14 cellular contexts compared by ENCODE assay signal in the genomic region with DNA sequence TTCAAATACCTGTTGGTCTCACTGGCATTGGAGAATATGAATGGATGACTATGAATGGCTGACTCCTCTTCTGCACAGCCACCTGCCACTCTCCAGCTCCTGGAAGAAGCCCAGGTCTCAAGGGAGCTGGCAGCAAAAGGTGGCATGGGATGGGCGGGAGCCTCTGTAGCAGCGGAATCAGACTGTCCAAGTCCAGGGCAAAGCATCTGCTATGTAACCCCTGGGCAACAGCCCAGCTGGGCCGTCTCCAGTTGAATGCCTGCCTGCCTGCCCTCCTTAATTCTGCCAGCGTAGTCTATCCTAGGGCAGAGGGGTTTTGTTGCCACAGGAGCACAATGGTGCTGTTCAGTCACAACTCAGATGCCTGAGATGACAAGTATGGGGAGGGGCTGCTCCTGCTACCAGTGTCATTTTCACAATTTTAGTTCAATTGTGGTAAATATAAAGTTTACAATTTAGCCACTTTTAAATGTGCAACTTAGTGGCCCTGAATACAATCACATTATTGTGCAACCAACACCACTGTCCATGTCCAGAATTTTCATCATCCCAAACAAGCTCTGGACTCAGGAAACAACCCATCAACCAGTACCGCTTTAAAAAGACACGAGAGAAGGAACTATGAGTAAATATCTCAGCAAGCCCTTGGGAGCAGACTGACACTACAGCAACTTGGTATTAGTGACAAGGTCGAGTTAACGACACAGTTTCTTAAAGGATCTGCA.
DNase-seq lines count a peak whose midpoint lies in the region; ATAC-seq, FAIRE-seq and TF ChIP-seq lines count a peak whose summit lies in the region.
"Had no signal": no experiment of that assay in that cellular context is flagged by ENCODE, and none has a peak within 500 bp of the region (broad histone marks: within the 10 kb centered on the region; RNA-seq: fewer than 3 reads in every experiment).

No MANE protein-coding gene starts in this region.

- H3K4me2 ChIP-seq in H9 (ENCODE audit: insufficient read depth, insufficient read length, low read length) = no peak overlapping the region

- peaks cover 5% of the 10 kb centered on the region for H3K27me3 Mint-ChIP-seq in activated naive CD8-positive, alpha-beta T cell treated with anti-CD3 and anti-CD28 coated beads, Interleukin-2, amount 50 U/mL, for 24 hours
- H3K27me3 Mint-ChIP-seq in H9 (ENCODE audit: low read depth) (peaks cover 2% of the 10 kb centered on the region; the same call in 1 of the 2 replicates), HFFc6 (ENCODE audit: insufficient read depth) (no peaks in the 10 kb centered on the region; the same call in none of the 2 replicates)

- no peak overlapping the region for H3K4me3 Mint-ChIP-seq in activated naive CD8-positive, alpha-beta T cell treated with anti-CD3 and anti-CD28 coated beads, Interleukin-2, amount 50 U/mL, for 24 hours
- no peak overlapping the region for H3K4me3 Mint-ChIP-seq in H9
- H3K4me3 Mint-ChIP-seq in HFFc6 = no peak overlapping the region
- H3K4me3 Mint-ChIP-seq: activated naive CD8-positive, alpha-beta T cell treated with anti-CD3 and anti-CD28 coated beads for 36 hours; stimulated activated effector memory CD8-positive, alpha-beta T cell treated with anti-CD3 and anti-CD28 coated beads, Interleukin-12 subunit alpha, Interleukin-12 subunit beta, amount 100 ng/mL, for 72 hours had no signal

- H3K27ac ChIP-seq in pancreas (no peak overlapping the region), H9 (ENCODE audit: insufficient read length, low read depth, low read length) (no peak overlapping the region)
- H3K27ac ChIP-seq: RWPE1 had no signal

- H3K27ac Mint-ChIP-seq in activated naive CD8-positive, alpha-beta T cell treated with anti-CD3 and anti-CD28 coated beads, Interleukin-2, amount 50 U/mL, for 24 hours = no peak overlapping the region
- H3K27ac Mint-ChIP-seq in H9 (no peak overlapping the region), HFFc6 (no peak overlapping the region)
- no peak overlapping the region for H3K27ac Mint-ChIP-seq in activated naive CD4-positive, alpha-beta T cell treated with anti-CD3 and anti-CD28 coated beads, Interleukin-2, amount 50 U/mL, for 72 hours
- H3K27ac Mint-ChIP-seq: activated naive CD8-positive, alpha-beta T cell treated with anti-CD3 and anti-CD28 coated beads for 36 hours; stimulated activated effector memory CD8-positive, alpha-beta T cell treated with anti-CD3 and anti-CD28 coated beads, Interleukin-12 subunit alpha, Interleukin-12 subunit beta, amount 100 ng/mL, for 72 hours had no signal

- H3K9me3 Mint-ChIP-seq in activated naive CD8-positive, alpha-beta T cell treated with anti-CD3 and anti-CD28 coated beads, Interleukin-2, amount 50 U/mL, for 24 hours = no peaks in the 10 kb centered on the region
- H3K9me3 Mint-ChIP-seq in H9 = no peaks in the 10 kb centered on the region
- no peaks in the 10 kb centered on the region; the same call in 1 of the 2 replicates for H3K9me3 Mint-ChIP-seq in HFFc6
- no peaks in the 10 kb centered on the region for H3K9me3 Mint-ChIP-seq in activated naive CD4-positive, alpha-beta T cell treated with anti-CD3 and anti-CD28 coated beads, Interleukin-2, amount 50 U/mL, for 72 hours
- H3K9me3 Mint-ChIP-seq: activated naive CD8-positive, alpha-beta T cell treated with anti-CD3 and anti-CD28 coated beads for 36 hours; stimulated activated effector memory CD8-positive, alpha-beta T cell treated with anti-CD3 and anti-CD28 coated beads, Interleukin-12 subunit alpha, Interleukin-12 subunit beta, amount 100 ng/mL, for 72 hours had no signal

- H2BK5ac ChIP-seq in H9 (ENCODE audit: insufficient read length, low read length) = no peak overlapping the region

- H3K23me2 ChIP-seq in H9 (ENCODE audit: insufficient read length, low read depth, low read length, poor library complexity, severe bottlenecking) = no peaks in the 10 kb centered on the region

- H3K4me1 Mint-ChIP-seq in activated naive CD8-positive, alpha-beta T cell treated with anti-CD3 and anti-CD28 coated beads, Interleukin-2, amount 50 U/mL, for 24 hours = peaks cover 4% of the 10 kb centered on the region
- H3K4me1 Mint-ChIP-seq in H9 = peaks cover 2 to 22% of the 10 kb centered on the region in 2 experiments; a peak in 3 of 4 replicates
- no peaks in the 10 kb centered on the region for H3K4me1 Mint-ChIP-seq in HFFc6 (ENCODE audit: low read depth)
- H3K4me1 Mint-ChIP-seq: stimulated activated effector memory CD8-positive, alpha-beta T cell treated with anti-CD3 and anti-CD28 coated beads, Interleukin-12 subunit alpha, Interleukin-12 subunit beta, amount 100 ng/mL, for 72 hours had no signal

- H3K4me1 ChIP-seq in pancreas = peaks cover 4 to 19% (median 6%) of the 10 kb centered on the region in 3 donors
- peaks cover 2% of the 10 kb centered on the region; the same call in 1 of the 2 replicates for H3K4me1 ChIP-seq in H9 (ENCODE audit: insufficient read depth, low read length)

- H4K5ac ChIP-seq in H9 (ENCODE audit: insufficient read length, low read depth, low read length) = no peak overlapping the region

- H4K8ac ChIP-seq in H9 (replicated peaks; ENCODE audit: insufficient read length, low read depth, low read length) = no peak overlapping the region

- H3K79me1 ChIP-seq in H9 (ENCODE audit: insufficient read depth, low read depth, low read length, poor library complexity, severe bottlenecking) = no peaks in the 10 kb centered on the region

- no peak overlapping the region for H4K91ac ChIP-seq in H9 (ENCODE audit: insufficient read length, low read depth, low read length)

- no peak overlapping the region for H3T11ph ChIP-seq in H9 (ENCODE audit: low read length)

- no peak overlapping the region for H2AFZ ChIP-seq in H9 (ENCODE audit: low read length)

- no peak overlapping the region for H2BK12ac ChIP-seq in H9 (ENCODE audit: insufficient read length, low read depth, low read length)

- H3K9me3 ChIP-seq in pancreas (no peaks in the 10 kb centered on the region), H9 (ENCODE audit: control insufficient read depth, low read depth, low read length) (no peaks in the 10 kb centered on the region)

- FAIRE-seq in pancreas (lab: Jason Lieb, UNC) = no peak

- intact Hi-C loops in Right ventricle myocardium superior (cut with DNase I) = no loop called here
- intact Hi-C loops in pancreas (cut with DNase I) = no loop called here

- no peak overlapping the region for H2BK120ac ChIP-seq in H9 (ENCODE audit: low read depth, low read length, poor library complexity, severe bottlenecking)

- no peak overlapping the region for H3K9ac ChIP-seq in H9 (ENCODE audit: extremely low read depth, insufficient read length, low read length)

- H2BK15ac ChIP-seq in H9 (ENCODE audit: low read depth, low read length) = no peak overlapping the region

- TF ChIP-seq CTCF in LNCaP clone FGC (IDR thresholded peaks at IDR 0.05; ENCODE audit: control insufficient read depth, extremely low read depth, insufficient read depth) (no peak), pancreas (IDR thresholded peaks at IDR 0.05) (no peak), H9 (conservative IDR thresholded peaks at IDR 0.05) (no peak), HFFc6 (IDR thresholded peaks at IDR 0.05) (no peak)

- H3K79me2 ChIP-seq in H9 (ENCODE audit: insufficient read depth, low read length) = no peaks in the 10 kb centered on the region

- ATAC-seq in Right ventricle myocardium superior (ENCODE audit: poor library complexity) (peak; percentile 97), pancreas (peak; percentile 76 to 86 (median 85))
- ATAC-seq in activated naive CD8-positive, alpha-beta T cell treated with anti-CD3 and anti-CD28 coated beads, Interleukin-2, amount 50 U/mL, for 24 hours = no peak
- ATAC-seq in activated naive CD4-positive, alpha-beta T cell treated with anti-CD3 and anti-CD28 coated beads, Interleukin-2, amount 50 U/mL, for 72 hours = no peak
- ATAC-seq: stimulated activated effector memory CD8-positive, alpha-beta T cell treated with anti-CD3 and anti-CD28 coated beads, Interleukin-12 subunit alpha, Interleukin-12 subunit beta, amount 100 ng/mL, for 72 hours had no signal

- H3K36me3 Mint-ChIP-seq in activated naive CD8-positive, alpha-beta T cell treated with anti-CD3 and anti-CD28 coated beads, Interleukin-2, amount 50 U/mL, for 24 hours (ENCODE audit: low read depth) = no peaks in the 10 kb centered on the region
- H3K36me3 Mint-ChIP-seq in H9 (ENCODE audit: insufficient read depth in 1 of 3, low read depth in 3 of 3) = no peaks in the 10 kb centered on the region
- H3K36me3 Mint-ChIP-seq in HFFc6 (ENCODE audit: low read depth) = no peaks in the 10 kb centered on the region
- no peaks in the 10 kb centered on the region for H3K36me3 Mint-ChIP-seq in activated naive CD4-positive, alpha-beta T cell treated with anti-CD3 and anti-CD28 coated beads, Interleukin-2, amount 50 U/mL, for 72 hours
- H3K36me3 Mint-ChIP-seq: activated naive CD8-positive, alpha-beta T cell treated with anti-CD3 and anti-CD28 coated beads for 36 hours; stimulated activated effector memory CD8-positive, alpha-beta T cell treated with anti-CD3 and anti-CD28 coated beads, Interleukin-12 subunit alpha, Interleukin-12 subunit beta, amount 100 ng/mL, for 72 hours had no signal

- DNase-seq in LNCaP clone FGC (ENCODE audit: low read depth) (peak; percentile 64), NCI-H69 (lab: John Stamatoyannopoulos, UW) (peak; percentile 87), Right ventricle myocardium superior (peak; percentile 87), pancreas (peak; percentile 58 to 83 (median 78)), H9 (no peak), HFFc6 (no peak)
- no peak for DNase-seq in activated naive CD8-positive, alpha-beta T cell treated with anti-CD3 and anti-CD28 coated beads, Interleukin-2, amount 50 U/mL, for 24 hours
- no peak for DNase-seq in activated naive CD4-positive, alpha-beta T cell treated with anti-CD3 and anti-CD28 coated beads, Interleukin-2, amount 50 U/mL, for 72 hours (ENCODE audit: low spot score in 2 of 2)
- DNase-seq: activated naive CD8-positive, alpha-beta T cell treated with anti-CD3 and anti-CD28 coated beads for 36 hours; EL; foreskin melanocyte; NCI-H2081 treated with DMSO at 0.1 percent for 48 hours had no signal

- H3K4me3 ChIP-seq in LNCaP clone FGC (ENCODE audit: low read depth, low read length) (no peak overlapping the region), pancreas (no peak overlapping the region)

- 31 to 39% methylated on average over 8 of the region's 8 CpGs for WGBS in pancreas, 2 donors
- WGBS in H9 (ENCODE audit: extremely low coverage, insufficient read length, low lambda C conversion rate) = no CpG with 5 or more reads among the region's 8 CpGs

- no peak overlapping the region for H3K4ac ChIP-seq in H9 (ENCODE audit: low read depth, low read length)

- H4K20me1 ChIP-seq in H9 (ENCODE audit: control insufficient read depth, insufficient read depth, insufficient read length) = no peaks in the 10 kb centered on the region

- H2AK5ac ChIP-seq in H9 (ENCODE audit: insufficient read length, low read length) = no peak overlapping the region

- no peak overlapping the region for H3K23ac ChIP-seq in H9 (ENCODE audit: insufficient read length, low read depth, low read length)

- no peak overlapping the region for H2BK20ac ChIP-seq in H9 (ENCODE audit: low read depth, low read length, poor library complexity, severe bottlenecking)

- no peak overlapping the region for H3K14ac ChIP-seq in H9 (ENCODE audit: insufficient read depth, low read length)

- no peaks in the 10 kb centered on the region for H3K36me3 ChIP-seq in pancreas

- H3K27me3 ChIP-seq in pancreas (no peaks in the 10 kb centered on the region), H9 (ENCODE audit: insufficient read depth, low read length) (no peaks in the 10 kb centered on the region; the same call in 1 of the 2 replicates)

- no peak overlapping the region for H3K56ac ChIP-seq in H9 (ENCODE audit: insufficient read length, low read depth, low read length)

- H3K18ac ChIP-seq in H9 (ENCODE audit: insufficient read length, low read depth, low read length) = no peak overlapping the region

Comparison
In these comparisons a context has a peak if more than half of its experiments do, and no peak if none do; other contexts are left out.
1. DNase-seq: peak in LNCaP clone FGC (single experiment), NCI-H69 (single experiment), Right ventricle myocardium superior (single experiment) and pancreas (6 of 6); none in activated naive CD8-positive, alpha-beta T cell treated with anti-CD3 and anti-CD28 coated beads, Interleukin-2, amount 50 U/mL, for 24 hours (single experiment), H9 (single experiment), HFFc6 (single experiment) and activated naive CD4-positive, alpha-beta T cell treated with anti-CD3 and anti-CD28 coated beads, Interleukin-2, amount 50 U/mL, for 72 hours (0 of 2).
2. ATAC-seq: peak in Right ventricle myocardium superior (single experiment) and pancreas (4 of 4); none in activated naive CD8-positive, alpha-beta T cell treated with anti-CD3 and anti-CD28 coated beads, Interleukin-2, amount 50 U/mL, for 24 hours (single experiment) and activated naive CD4-positive, alpha-beta T cell treated with anti-CD3 and anti-CD28 coated beads, Interleukin-2, amount 50 U/mL, for 72 hours (0 of 2).